ENCODE assay signal across 8 cellular contexts in the genomic region with DNA sequence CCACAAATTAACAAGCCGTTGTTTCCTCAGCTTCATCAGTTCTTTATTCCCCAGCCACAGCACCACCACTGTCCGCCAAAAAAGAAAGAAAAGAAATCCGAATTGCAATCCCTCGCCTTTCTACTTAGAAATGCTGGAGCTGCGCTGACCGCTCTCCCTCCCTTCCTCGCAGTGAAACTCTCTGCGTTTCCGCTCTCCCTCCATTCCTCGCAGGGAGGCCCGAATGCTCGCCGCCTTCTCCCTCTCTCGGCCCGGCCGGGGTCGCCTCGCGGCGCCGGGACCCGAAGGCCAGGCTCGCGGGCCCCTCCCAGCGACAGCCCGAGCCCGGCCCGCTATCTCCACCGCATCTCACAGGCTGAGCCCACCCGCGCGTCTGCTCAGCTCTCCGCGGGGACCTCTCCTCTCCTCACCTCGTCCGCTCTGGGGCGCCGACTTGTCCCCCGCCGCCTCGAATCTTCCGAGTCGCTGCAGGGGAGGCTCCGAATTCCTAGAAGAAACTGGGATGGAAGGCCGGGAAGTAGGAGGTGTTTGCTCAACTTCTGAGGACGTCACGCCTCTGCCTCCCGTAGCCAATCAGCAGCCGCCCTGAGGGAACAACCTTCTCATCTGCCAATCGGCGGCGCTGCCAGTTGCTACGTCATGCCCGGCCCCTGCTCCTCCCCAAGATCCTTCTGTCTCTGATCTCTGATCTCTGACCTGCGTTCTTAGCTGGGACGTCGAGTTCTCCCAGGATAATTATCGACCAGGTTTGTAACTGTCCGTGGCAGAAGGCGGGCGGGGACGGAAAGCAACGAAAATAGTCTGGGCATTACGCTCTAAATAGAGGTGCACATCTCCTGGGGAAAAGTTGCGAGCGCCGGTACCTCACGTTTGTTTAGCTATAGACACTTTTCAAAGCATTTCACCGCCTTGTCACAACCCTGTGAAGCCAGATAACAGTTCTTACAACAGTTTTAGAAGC. TPM values are rescaled to one million over a fixed set of nuclear protein-coding genes. Genes with fewer than 3 reads are reported as not detected.
DNase-seq lines count a peak whose midpoint lies in the region; ATAC-seq and TF ChIP-seq lines count a peak whose summit lies in the region.

Gene AASS, minus strand, starts transcription at position 499 of the 961 bp plus-strand sequence. CDS start 10,523 bp downstream, outside the sequence.

- H3K36me3 ChIP-seq in OCI-LY7 (ENCODE audit: insufficient read depth, low read length): no peaks in the 10 kb centered on the region

- no peak within 1 kb of the TSS for H2AFZ ChIP-seq in OCI-LY7 (ENCODE audit: low read length)

- no peaks in the 10 kb centered on the region for H3K9me2 ChIP-seq in OCI-LY7 (ENCODE audit: insufficient read depth, low read length)

- TF ChIP-seq CTCF in OCI-LY7 (conservative IDR thresholded peaks at IDR 0.05; ENCODE audit: low read length): no peak

- no TSS peak for BruUV-seq in OCI-LY7 (replicated peaks; lab: Mats Ljungman, UMichigan)

- peak within 1 kb of the TSS; percentile 91 for H3K27ac Mint-ChIP-seq in central memory CD8-positive, alpha-beta T cell (ENCODE audit: low read depth)
- peak within 1 kb of the TSS; percentile 71 to 92 (median 86) for H3K27ac Mint-ChIP-seq in immature natural killer cell

- H3K4me2 ChIP-seq in OCI-LY7 (ENCODE audit: low read length): no peak within 1 kb of the TSS

- POLR2A ChIA-PET in OCI-LY7 (lab: Charles Lee): interaction anchor here (0.7 to 1.3 kb wide), 2 partner anchors 17 to 26 kb away, joined by 3 read pairs; no protein-coding TSS in a partner anchor

- peaks cover 10% of the 10 kb centered on the region for H3K4me1 Mint-ChIP-seq in central memory CD8-positive, alpha-beta T cell
- H3K4me1 Mint-ChIP-seq in immature natural killer cell: peaks cover 21 to 25% of the 10 kb centered on the region in 2 donors

- H4K20me1 ChIP-seq in OCI-LY7 (ENCODE audit: insufficient read depth, low read length): no peaks in the 10 kb centered on the region

- H3K27ac ChIP-seq in skin epidermis (peak within 1 kb of the TSS in 20 of 21 experiments; percentile 37 to 95 (median 78)), OCI-LY7 (ENCODE audit: low read depth, low read length, poor library complexity, severe bottlenecking) (no peak within 1 kb of the TSS)

- H3K9me3 Mint-ChIP-seq in central memory CD8-positive, alpha-beta T cell: peaks cover 3% of the 10 kb centered on the region
- H3K9me3 Mint-ChIP-seq in immature natural killer cell: peaks cover 0 to 6% (median 0%) of the 10 kb centered on the region in 6 donors

- H3K4me3 ChIP-seq in skin epidermis: peak within 1 kb of the TSS; percentile 52 to 95 (median 81)
- H3K4me3 ChIP-seq in OCI-LY7 (ENCODE audit: low read depth, low read length, poor library complexity, severe bottlenecking): no peak within 1 kb of the TSS

- intact Hi-C loops in OCI-LY7 (cut with micrococcal nuclease; ENCODE audit: unreplicated experiment): no loop called here

- no peaks in the 10 kb centered on the region for H3K9me3 ChIP-seq in OCI-LY7 (ENCODE audit: low read length)

- DNase-seq in NCI-H2029 treated with DMSO at 0.1 percent for 48 hours (lab: John Stamatoyannopoulos, UW) (peak; percentile 72), immature natural killer cell (peak; percentile 67 to 80 (median 76)), OCI-LY7 (ENCODE audit: low spot score) (no peak)
- peak; percentile 75 for DNase-seq in activated CD4-positive, CD25-positive, alpha-beta regulatory T cell treated with anti-CD3 and anti-CD28 coated beads, Interleukin-2, amount 50 U/mL, for 72 hours
- peak; percentile 38 to 39 for DNase-seq in central memory CD8-positive, alpha-beta T cell (ENCODE audit: low spot score in 2 of 2)

- ATAC-seq in GM18498 (IDR thresholded peaks at IDR 0.05; ENCODE audit: unreplicated experiment) (peak; percentile 100), HG02885 (IDR thresholded peaks at IDR 0.05; ENCODE audit: poor library complexity, unreplicated experiment) (peak; percentile 100)
- peak; percentile 79 for ATAC-seq in central memory CD8-positive, alpha-beta T cell (replicated peaks; ENCODE audit: extremely low read depth, poor library complexity, severe bottlenecking)

- no peaks in the 10 kb centered on the region for H3K79me2 ChIP-seq in OCI-LY7 (ENCODE audit: insufficient read depth, low read depth, low read length)

- H3K36me3 Mint-ChIP-seq in central memory CD8-positive, alpha-beta T cell (ENCODE audit: insufficient read depth): peaks cover 6% of the 10 kb centered on the region
- H3K36me3 Mint-ChIP-seq in immature natural killer cell: no peaks in the 10 kb centered on the region

- CTCF ChIA-PET in OCI-LY7 (lab: Charles Lee; ENCODE audit: unreplicated experiment): no interaction called here

- H3K27me3 Mint-ChIP-seq in central memory CD8-positive, alpha-beta T cell: peaks cover 38% of the 10 kb centered on the region
- H3K27me3 Mint-ChIP-seq in immature natural killer cell (ENCODE audit: low read depth in 3 of 3): peaks cover 0 to 6% (median 3%) of the 10 kb centered on the region in 3 donors

- H3K4me1 ChIP-seq in OCI-LY7 (ENCODE audit: insufficient read depth, low read length, poor library complexity, severe bottlenecking): no peaks in the 10 kb centered on the region

- H3K4me3 Mint-ChIP-seq in central memory CD8-positive, alpha-beta T cell: peak within 1 kb of the TSS; percentile 94
- H3K4me3 Mint-ChIP-seq in immature natural killer cell: peak within 1 kb of the TSS; percentile 94 to 97 (median 95)

RNA-seq across cellular contexts. Expression of gene AASS, which starts in this region (rescaled TPM):
- under 1 TPM in 2 of 3 donors, not detected in 1; 0.76 to 0.81 TPM for polyA plus RNA-seq in immature natural killer cell
- not detected in 2 replicates for total RNA-seq in OCI-LY7 (2014; rRNA removed; shearing (Covaris generic))
- not detected in 2 replicates for total RNA-seq in OCI-LY7 (2022)

Comparison
In these comparisons a context has a peak if more than half of its experiments do, and no peak if none do; other contexts are left out.
1. Peak in DNase-seq in immature natural killer cell; RNA of the gene not detected or under 1 TPM.